In the genomic region with DNA sequence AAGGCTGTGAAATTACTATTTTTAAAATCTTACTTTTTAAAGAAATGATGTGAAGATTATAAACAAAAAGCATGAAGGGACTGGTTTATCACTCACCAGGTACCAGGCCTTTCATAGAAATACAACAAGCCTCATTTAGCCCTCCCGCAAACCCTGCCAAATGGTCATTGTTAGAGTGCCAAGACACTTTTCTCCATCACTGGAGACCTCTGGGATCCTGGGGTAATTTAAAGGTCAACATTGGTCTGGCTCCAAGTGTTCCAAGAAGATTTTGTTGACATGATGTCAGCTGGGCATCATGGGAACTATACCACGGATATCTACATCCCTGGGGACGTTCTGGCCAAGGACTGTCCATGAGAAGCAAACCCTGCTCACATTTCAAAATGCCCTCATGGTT, we compare ENCODE assay signal across 15 cellular contexts.
"Had no signal": no experiment of that assay in that cellular context is flagged by ENCODE, and none has a peak within 500 bp of the region (broad histone marks: within the 10 kb centered on the region; RNA-seq: fewer than 3 reads in every experiment).

No MANE protein-coding gene starts in this region.

- H3K27me3 ChIP-seq: heart right ventricle, sigmoid colon, thyroid gland, upper lobe of left lung, uterus had no signal

- H3K4me1 ChIP-seq: heart right ventricle, upper lobe of left lung, uterus had no signal

- H3K27ac ChIP-seq: coronary artery, heart right ventricle, neutrophil, skin epidermis, suprapubic skin, thyroid gland, upper lobe of left lung, uterus had no signal

- H3K4me3 Mint-ChIP-seq: naive thymus-derived CD4-positive, alpha-beta T cell had no signal

- DNase-seq: effector CD8-positive, alpha-beta T cell; heart right ventricle; hypothalamus; mesendoderm; naive thymus-derived CD4-positive, alpha-beta T cell; sigmoid colon; stimulated activated CD4-positive, alpha-beta T cell treated with anti-CD3 and anti-CD28 coated beads, Interleukin-12 subunit alpha, Interleukin-12 subunit beta, amount 100 ng/mL, for 4 hours; stimulated activated naive CD8-positive, alpha-beta T cell treated with anti-CD3 and anti-CD28 coated beads, Interleukin-15, Interleukin-2, amounts not matched to agents 100 U/mL and 50 U/mL, for 24 hours; thyroid gland; upper lobe of left lung; uterus had no signal

- H3K36me3 ChIP-seq: heart right ventricle, neutrophil, sigmoid colon, suprapubic skin, thyroid gland, upper lobe of left lung, uterus had no signal

- H3K4me1 Mint-ChIP-seq: naive thymus-derived CD4-positive, alpha-beta T cell had no signal

- H3K9me3 ChIP-seq: heart right ventricle, neutrophil, sigmoid colon, suprapubic skin, thyroid gland, upper lobe of left lung, uterus had no signal

- H3K4me3 ChIP-seq: coronary artery, heart right ventricle, sigmoid colon, skin epidermis, suprapubic skin, thyroid gland, upper lobe of left lung, uterus had no signal

- ATAC-seq: heart right ventricle; naive thymus-derived CD4-positive, alpha-beta T cell; stimulated activated naive CD8-positive, alpha-beta T cell treated with anti-CD3 and anti-CD28 coated beads, Interleukin-15, Interleukin-2, amounts not matched to agents 100 U/mL and 50 U/mL, for 24 hours had no signal

- H3K27ac Mint-ChIP-seq: naive thymus-derived CD4-positive, alpha-beta T cell had no signal
